ENCODE assay signal across 21 cellular contexts in genomic region chrX:64198046-64198445, GRCh38. TPM values are rescaled to one million over a fixed set of nuclear protein-coding genes. Genes with fewer than 3 reads are reported as not detected.
DNase-seq lines count a peak whose midpoint lies in the region; ATAC-seq and TF ChIP-seq lines count a peak whose summit lies in the region.
"Had no signal": no experiment of that assay in that cellular context is flagged by ENCODE, and none has a peak within 500 bp of the region (broad histone marks: within the 10 kb centered on the region; RNA-seq: fewer than 3 reads in every experiment).

No MANE protein-coding gene starts in this region.

- H3F3A ChIP-seq in OCI-LY1 (ENCODE audit: insufficient read depth, low read length): no peaks in the 10 kb centered on the region

- H3K4me2 ChIP-seq in OCI-LY1 (ENCODE audit: low read length) (no peak overlapping the region; the same call in 1 of the 2 replicates), osteoblast (ENCODE audit: insufficient read depth, low read length) (no peak overlapping the region)
- H3K4me2 ChIP-seq: PC-9 had no signal

- no peak overlapping the region for H3K9ac ChIP-seq in OCI-LY1 (ENCODE audit: low read length)

- ATAC-seq in GM18868 (IDR thresholded peaks at IDR 0.05; ENCODE audit: unreplicated experiment) (peak; percentile 75), HG02610 (IDR thresholded peaks at IDR 0.05; ENCODE audit: unreplicated experiment) (peak; percentile 69), HG03135 (IDR thresholded peaks at IDR 0.05; ENCODE audit: unreplicated experiment) (no peak)

- H3K9me2 ChIP-seq in OCI-LY1 (ENCODE audit: low read depth, low read length): no peaks in the 10 kb centered on the region

- TF ChIP-seq CTCF in OCI-LY1 (IDR thresholded peaks at IDR 0.05; ENCODE audit: low read length): no peak
- TF ChIP-seq CTCF in osteoblast (IDR thresholded peaks at IDR 0.05; ENCODE audit: extremely low read depth, low read depth, low read length): no peak

- H3K4me1 ChIP-seq in OCI-LY1 (ENCODE audit: insufficient read depth, low read length, severe bottlenecking) (peaks cover 17% of the 10 kb centered on the region), osteoblast (ENCODE audit: insufficient read depth, low read length) (peaks cover 4% of the 10 kb centered on the region)

- no peaks in the 10 kb centered on the region for H3K79me2 ChIP-seq in OCI-LY1 (ENCODE audit: insufficient read depth, low read length)
- H3K79me2 ChIP-seq in osteoblast (ENCODE audit: insufficient read depth, low read length): peaks cover 5% of the 10 kb centered on the region

- H3K9me3 ChIP-seq in OCI-LY1 (ENCODE audit: low read length) (no peaks in the 10 kb centered on the region), osteoblast (ENCODE audit: low read depth, low read length) (no peaks in the 10 kb centered on the region)
- H3K9me3 ChIP-seq: MG63 had no signal

- no peaks in the 10 kb centered on the region for H3K27me3 ChIP-seq in OCI-LY1 (ENCODE audit: insufficient read depth, low read length)
- no peaks in the 10 kb centered on the region for H3K27me3 ChIP-seq in osteoblast (ENCODE audit: insufficient read depth, low read length)
- H3K27me3 ChIP-seq: MG63 had no signal

- H2AFZ ChIP-seq in OCI-LY1 (ENCODE audit: low read length) (no peak overlapping the region), osteoblast (ENCODE audit: low read length) (no peak overlapping the region)
- H2AFZ ChIP-seq: PC-9 had no signal

- H4K20me1 ChIP-seq in OCI-LY1 (ENCODE audit: insufficient read depth, low read length) (no peaks in the 10 kb centered on the region), osteoblast (ENCODE audit: insufficient read depth, low read length) (peaks cover 3% of the 10 kb centered on the region)

- H3K27ac ChIP-seq in OCI-LY1 (ENCODE audit: low read depth, low read length, poor library complexity, severe bottlenecking): peak overlapping the region; percentile 36
- no peak overlapping the region for H3K27ac ChIP-seq in osteoblast (ENCODE audit: low read depth, low read length)
- H3K27ac ChIP-seq: PC-9 had no signal

- H3K4me3 ChIP-seq in OCI-LY1 (ENCODE audit: low read depth, low read length, poor library complexity, severe bottlenecking) (no peak overlapping the region), osteoblast (ENCODE audit: insufficient read depth, low read length) (no peak overlapping the region)
- H3K4me3 ChIP-seq: MG63, PC-9 had no signal

- no peaks in the 10 kb centered on the region for H3K36me3 ChIP-seq in OCI-LY1 (ENCODE audit: insufficient read depth, low read length)
- H3K36me3 ChIP-seq in osteoblast (ENCODE audit: insufficient read depth, low read length): no peaks in the 10 kb centered on the region
- H3K36me3 ChIP-seq: MG63 had no signal

- DNase-seq in osteoblast (ENCODE audit: insufficient read length, low spot score, missing footprints): peak; percentile 66
- DNase-seq in NCI-H510A (lab: John Stamatoyannopoulos, UW): no peak
- DNase-seq in dermis blood vessel endothelial cell: no peak
- DNase-seq: ACHN, AML-193, COR-L47, EL, H9, MG63, NCI-H1105, NCI-H1694, NCI-H2107, NCI-H226, NCI-H69, PC-9, SW 1271 had no signal

RNA-seq across cellular contexts. Expression of gene AMER1, which starts 7.5 kb away (rescaled TPM):
- total RNA-seq in osteoblast (2.4 and 2.5 TPM in 2 replicates), dermis blood vessel endothelial cell (2.2 and 2.5 TPM in 2 replicates)

RNA-seq across cellular contexts. Expression of gene ASB12, which starts 32.4 kb away (rescaled TPM):
- total RNA-seq in osteoblast (0.29 TPM in 1 of 2 replicates, not detected in the other), dermis blood vessel endothelial cell (not detected in 2 replicates)
- total RNA-seq: PC-9, SK-MEL-5 had no signal
